Comparison of ENCODE assay signal across 1 cellular context in the genomic region with DNA sequence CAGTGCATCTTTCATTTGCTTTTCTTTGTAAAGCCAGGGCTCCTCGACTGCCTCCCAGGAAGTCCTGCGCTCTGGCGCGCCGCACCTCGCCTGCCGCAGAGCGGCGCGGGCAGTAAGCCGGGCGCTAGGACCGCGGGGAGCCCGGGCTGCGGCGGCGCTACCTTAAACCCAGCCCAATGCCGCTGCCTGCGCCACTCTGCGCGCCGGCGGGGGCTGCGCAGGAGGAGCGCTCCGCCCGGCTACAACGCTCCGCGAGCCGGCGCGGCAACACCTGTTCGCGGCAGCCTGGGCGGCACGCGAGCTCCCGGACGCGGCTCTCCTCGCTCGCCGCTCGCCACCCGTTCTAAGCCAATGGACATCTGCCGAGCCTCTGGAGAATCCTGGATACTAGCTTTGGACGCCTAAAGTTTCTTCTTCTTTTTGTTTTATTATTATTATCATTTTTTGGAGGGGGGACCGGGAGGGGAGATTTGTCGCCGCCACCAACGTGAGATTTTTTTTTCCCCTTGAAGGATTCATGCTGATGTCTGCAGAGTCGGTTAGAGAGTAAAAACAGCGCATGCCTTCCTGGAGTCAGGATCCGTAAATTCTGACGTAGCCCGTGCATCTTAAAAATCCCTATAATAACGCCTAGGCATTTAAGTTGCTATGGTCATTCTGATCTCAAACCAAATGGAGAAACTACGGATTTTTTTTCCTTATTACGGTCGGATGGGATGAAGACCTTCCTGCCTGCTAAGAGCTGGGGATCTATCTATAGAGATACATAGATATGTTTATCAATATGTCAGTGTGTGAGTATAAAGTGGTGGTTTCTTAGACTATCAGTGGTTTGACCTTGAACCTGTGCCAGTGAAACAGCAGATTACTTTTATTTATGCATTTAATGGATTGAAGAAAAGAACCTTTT.
TF ChIP-seq lines count a peak whose summit lies in the region.

TSS of gene FGF9 (plus strand) at position 191 of the 910 bp plus-strand sequence. CDS start 840 bp downstream, outside the sequence.

TF ChIP-seq in PFSK-1, 5 proteins besides CTCF, POLR2A, EP300 and RAD21 (continued from another document):
- peak; percentile 52 for TF ChIP-seq FOXP2 (optimal IDR thresholded peaks at IDR 0.05; ENCODE audit: borderline replicate concordance, extremely low read depth, extremely low read length, insufficient read depth)
TF ChIP-seq in PFSK-1: peak in this region for 1.
